16 cellular contexts compared by ENCODE assay signal in genomic region chr13:111431241-111431640, GRCh38.
DNase-seq lines count a peak whose midpoint lies in the region; ATAC-seq and TF ChIP-seq lines count a peak whose summit lies in the region.
"Had no signal": no experiment of that assay in that cellular context is flagged by ENCODE, and none has a peak within 500 bp of the region (broad histone marks: within the 10 kb centered on the region; RNA-seq: fewer than 3 reads in every experiment).

No MANE protein-coding gene starts in this region.

- no peaks in the 10 kb centered on the region for H3K9me2 ChIP-seq in neural cell (ENCODE audit: insufficient read depth, low read length)

- no peak overlapping the region for H2AFZ ChIP-seq in neural cell (ENCODE audit: low read depth, low read length)

- H3K9me3 ChIP-seq in neural cell (ENCODE audit: low read length), result no peaks in the 10 kb centered on the region
- H3K9me3 ChIP-seq: A549, Peyer's patch had no signal

- no peaks in the 10 kb centered on the region for H3K27me3 ChIP-seq in neural cell (ENCODE audit: insufficient read depth, low read depth, low read length)
- H3K27me3 ChIP-seq: Peyer's patch had no signal

- POLR2A ChIA-PET in RWPE1 (lab: Yijun Ruan, JAX; ENCODE audit: low non-redundant PET), result no interaction called here

- H3K4me2 ChIP-seq in neural cell (ENCODE audit: low read length), result no peak overlapping the region
- H3K4me2 ChIP-seq: A549 had no signal

- no peaks in the 10 kb centered on the region for H3F3A ChIP-seq in neural cell (ENCODE audit: insufficient read depth, low read length, poor library complexity, severe bottlenecking)

- TF ChIP-seq RAD21 in neural cell (conservative IDR thresholded peaks at IDR 0.05), result no peak

- no peak overlapping the region for H3K9ac ChIP-seq in neural cell (ENCODE audit: low read length)

- peak; percentile 43 for TF ChIP-seq EP300 in neural cell (conservative IDR thresholded peaks at IDR 0.05; ENCODE audit: poor library complexity, severe bottlenecking)

- H3K36me3 ChIP-seq in neural cell (ENCODE audit: insufficient read depth, low read length), result no peaks in the 10 kb centered on the region
- H3K36me3 ChIP-seq: Peyer's patch had no signal

- no peaks in the 10 kb centered on the region for H3K79me2 ChIP-seq in neural cell (replicated peaks; ENCODE audit: insufficient read depth, low read length)

- H3K4me3 ChIP-seq in neural cell (ENCODE audit: low read length), result no peak overlapping the region
- H3K4me3 ChIP-seq: A549, Peyer's patch had no signal

- no peaks in the 10 kb centered on the region for H4K20me1 ChIP-seq in neural cell (ENCODE audit: insufficient read depth)

- DNase-seq in NCI-H2171 treated with DMSO at 0.1 percent for 48 hours (lab: John Stamatoyannopoulos, UW), result peak; percentile 26
- no peak for DNase-seq in NCI-H2171 (lab: John Stamatoyannopoulos, UW)
- peak; percentile 42 for DNase-seq in NCI-H2029 (lab: John Stamatoyannopoulos, UW)
- peak; percentile 71 for DNase-seq in NCI-H510A treated with DMSO at 0.1 percent for 48 hours (lab: John Stamatoyannopoulos, UW)
- no peak for DNase-seq in RWPE1 (ENCODE audit: low spot score)
- no peak for DNase-seq in Right ventricle myocardium superior
- DNase-seq: Calu3, GF-D8, IMR-90, Kasumi-1, NCI-H2081 treated with DMSO at 0.1 percent for 48 hours, NCI-H526 treated with DMSO at 0.1 percent for 48 hours, Peyer's patch had no signal

- H3K27ac ChIP-seq in neural cell (ENCODE audit: low read length), result no peak overlapping the region
- H3K27ac ChIP-seq in RWPE1, result no peak overlapping the region
- H3K27ac ChIP-seq: A549, Peyer's patch had no signal

- CTCF ChIA-PET in RWPE1 (lab: Yijun Ruan, JAX), result no interaction called here

- ATAC-seq in Right ventricle myocardium superior (ENCODE audit: poor library complexity), result no peak
- no peak for ATAC-seq in HG03442 (IDR thresholded peaks at IDR 0.05; ENCODE audit: unreplicated experiment)
- ATAC-seq: A549 had no signal

- intact Hi-C loops in Right ventricle myocardium superior (cut with DNase I), result no loop called here

- TF ChIP-seq CTCF in neural cell (IDR thresholded peaks at IDR 0.05; ENCODE audit: poor library complexity, severe bottlenecking), result no peak
- TF ChIP-seq CTCF in RWPE1 (conservative IDR thresholded peaks at IDR 0.05; ENCODE audit: low read depth), result no peak

TF ChIP-seq in neural cell, 6 proteins besides CTCF, POLR2A, EP300 and RAD21:
- no peak for TF ChIP-seq MXI1 (conservative IDR thresholded peaks at IDR 0.05; ENCODE audit: poor library complexity, severe bottlenecking)
TF ChIP-seq in neural cell: peak in this region for 0.

Comparison
In these comparisons a context has a peak if more than half of its experiments do, and no peak if none do; other contexts are left out.
1. DNase-seq: peak in NCI-H2171 treated with DMSO at 0.1 percent for 48 hours (single experiment), NCI-H2029 (single experiment) and NCI-H510A treated with DMSO at 0.1 percent for 48 hours (single experiment); none in NCI-H2171 (single experiment), RWPE1 (single experiment) and Right ventricle myocardium superior (single experiment).